ENCODE assay signal across 16 cellular contexts in the genomic region with DNA sequence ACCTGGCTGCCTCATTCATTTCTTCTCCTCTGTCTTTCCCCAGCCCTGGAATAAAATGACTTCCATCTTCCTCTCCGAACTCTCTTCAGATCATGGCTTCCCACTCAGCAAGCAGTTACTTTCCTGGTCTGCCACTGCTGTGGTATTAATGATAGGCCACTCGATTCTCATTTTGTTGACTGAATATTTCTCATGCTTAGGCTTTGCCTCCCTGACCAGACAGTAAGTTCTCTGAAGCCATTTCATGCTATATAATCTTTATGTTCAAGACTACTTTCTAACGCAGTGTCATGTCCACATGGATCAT. TPM values are rescaled to one million over a fixed set of nuclear protein-coding genes. Genes with fewer than 3 reads are reported as not detected.
DNase-seq lines count a peak whose midpoint lies in the region; ATAC-seq, FAIRE-seq and TF ChIP-seq lines count a peak whose summit lies in the region.
"Had no signal": no experiment of that assay in that cellular context is flagged by ENCODE, and none has a peak within 500 bp of the region (broad histone marks: within the 10 kb centered on the region; RNA-seq: fewer than 3 reads in every experiment).

No MANE protein-coding gene starts in this region.

- no peak for ATAC-seq in activated CD4-positive, alpha-beta T cell treated with anti-CD3 and anti-CD28 coated beads for 36 hours
- ATAC-seq in natural killer cell treated with Interleukin-12 subunit alpha and Interleukin-12 subunit beta and Interleukin-15 and Interleukin-18, amount 100 ng/mL, for 72 hours = no peak
- ATAC-seq in heart right ventricle = no peak
- ATAC-seq: left colon had no signal

- H3K9me3 Mint-ChIP-seq in activated CD4-positive, alpha-beta T cell treated with anti-CD3 and anti-CD28 coated beads for 36 hours (ENCODE audit: low read depth) = peaks cover 2% of the 10 kb centered on the region
- H3K9me3 Mint-ChIP-seq in activated T-helper 1 cell treated with anti-CD3 and anti-CD28 coated beads, Interleukin-12 subunit alpha, Interleukin-12 subunit beta, Interleukin-2, Interleukin-4 antibody, amounts not matched to agents 30 ng/mL and 10 ng/mL and 1 ng/mL, durations not matched to agents 14 hours and 24 hours and 36 hours = peaks cover 5% of the 10 kb centered on the region
- H3K9me3 Mint-ChIP-seq in natural killer cell treated with Interleukin-12 subunit alpha and Interleukin-12 subunit beta and Interleukin-15 and Interleukin-18, amount 100 ng/mL, for 72 hours = peaks cover 11% of the 10 kb centered on the region

- 84 to 93% methylated on average over 3 of the region's 3 CpGs for WGBS in heart right ventricle, 2 donors

- peaks cover 89% of the 10 kb centered on the region for H3K4me1 Mint-ChIP-seq in activated CD4-positive, alpha-beta T cell treated with anti-CD3 and anti-CD28 coated beads for 36 hours
- H3K4me1 Mint-ChIP-seq in activated T-helper 1 cell treated with anti-CD3 and anti-CD28 coated beads, Interleukin-12 subunit alpha, Interleukin-12 subunit beta, Interleukin-2, Interleukin-4 antibody, amounts not matched to agents 30 ng/mL and 10 ng/mL and 1 ng/mL, durations not matched to agents 14 hours and 24 hours and 36 hours (ENCODE audit: low read depth) = peaks cover 96% of the 10 kb centered on the region
- H3K4me1 Mint-ChIP-seq in natural killer cell treated with Interleukin-12 subunit alpha and Interleukin-12 subunit beta and Interleukin-15 and Interleukin-18, amount 100 ng/mL, for 72 hours (ENCODE audit: low read depth in 2 of 2) = peaks cover 73 to 90% of the 10 kb centered on the region in 2 donors

- POLR2A ChIA-PET in activated CD4-positive, alpha-beta T cell treated with anti-CD3 and anti-CD28 coated beads for 36 hours (lab: Charles Lee) = interaction anchor here (0.8 to 1.2 kb wide), 5 partner anchors 8 to 81 kb away, joined by 3 to 4 read pairs (median 3); no protein-coding TSS in a partner anchor

- H3K27me3 Mint-ChIP-seq in activated CD4-positive, alpha-beta T cell treated with anti-CD3 and anti-CD28 coated beads for 36 hours = no peaks in the 10 kb centered on the region
- H3K27me3 Mint-ChIP-seq in activated T-helper 1 cell treated with anti-CD3 and anti-CD28 coated beads, Interleukin-12 subunit alpha, Interleukin-12 subunit beta, Interleukin-2, Interleukin-4 antibody, amounts not matched to agents 30 ng/mL and 10 ng/mL and 1 ng/mL, durations not matched to agents 14 hours and 24 hours and 36 hours (ENCODE audit: insufficient read depth) = no peaks in the 10 kb centered on the region
- no peaks in the 10 kb centered on the region for H3K27me3 Mint-ChIP-seq in natural killer cell treated with Interleukin-12 subunit alpha and Interleukin-12 subunit beta and Interleukin-15 and Interleukin-18, amount 100 ng/mL, for 72 hours

- CTCF ChIA-PET in activated CD4-positive, alpha-beta T cell treated with anti-CD3 and anti-CD28 coated beads for 36 hours (lab: Charles Lee) = interaction anchor here (0.6 to 6.7 kb wide), 4 partner anchors 12 to 811 kb away, joined by 3 to 32 read pairs (median 4); no protein-coding TSS in a partner anchor

- H3K27ac ChIP-seq in HL-60 (replicated peaks) (peak overlapping the region; percentile 90), kidney (ENCODE audit: low read depth in 2 of 2, low read length in 2 of 2) (no peak overlapping the region), left ventricle myocardium inferior (replicated peaks) (no peak overlapping the region), heart right ventricle (peak overlapping the region in 1 of 10 donors; percentile 90)
- H3K27ac ChIP-seq: brain microvascular endothelial cell had no signal

- TF ChIP-seq CTCF in HL-60 (IDR thresholded peaks at IDR 0.05; ENCODE audit: insufficient read depth, low read length) (no peak), kidney (IDR thresholded peaks at IDR 0.05; ENCODE audit: borderline replicate concordance, extremely low read depth, insufficient read depth) (no peak), left ventricle myocardium inferior (IDR thresholded peaks at IDR 0.05; ENCODE audit: borderline replicate concordance) (no peak), heart right ventricle (IDR thresholded peaks at IDR 0.05) (no peak)

- peaks cover 39% of the 10 kb centered on the region for H3K36me3 Mint-ChIP-seq in activated CD4-positive, alpha-beta T cell treated with anti-CD3 and anti-CD28 coated beads for 36 hours (ENCODE audit: low read depth)
- peaks cover 41% of the 10 kb centered on the region for H3K36me3 Mint-ChIP-seq in activated T-helper 1 cell treated with anti-CD3 and anti-CD28 coated beads, Interleukin-12 subunit alpha, Interleukin-12 subunit beta, Interleukin-2, Interleukin-4 antibody, amounts not matched to agents 30 ng/mL and 10 ng/mL and 1 ng/mL, durations not matched to agents 14 hours and 24 hours and 36 hours (ENCODE audit: low read depth)
- peaks cover 6% of the 10 kb centered on the region for H3K36me3 Mint-ChIP-seq in natural killer cell treated with Interleukin-12 subunit alpha and Interleukin-12 subunit beta and Interleukin-15 and Interleukin-18, amount 100 ng/mL, for 72 hours

- H3K27me3 ChIP-seq in HL-60 (ENCODE audit: insufficient read depth, poor library complexity, severe bottlenecking) (no peaks in the 10 kb centered on the region), left ventricle myocardium inferior (ENCODE audit: low read depth) (peaks cover 93% of the 10 kb centered on the region), heart right ventricle (peaks cover 0 to 32% (median 16%) of the 10 kb centered on the region in 7 donors)
- H3K27me3 ChIP-seq: brain microvascular endothelial cell had no signal

- H3K9me3 ChIP-seq in kidney (ENCODE audit: control insufficient read depth in 1 of 2, low read length in 2 of 2) (no peaks in the 10 kb centered on the region), left ventricle myocardium inferior (replicated peaks) (no peaks in the 10 kb centered on the region), heart right ventricle (peaks cover 0 to 4% (median 0%) of the 10 kb centered on the region in 11 donors)
- H3K9me3 ChIP-seq: esophagus squamous epithelium had no signal

- no peak overlapping the region for H3K9ac ChIP-seq in kidney (ENCODE audit: low read length in 2 of 2)

- H3K27ac Mint-ChIP-seq in activated CD4-positive, alpha-beta T cell treated with anti-CD3 and anti-CD28 coated beads for 36 hours = peak overlapping the region; percentile 97
- H3K27ac Mint-ChIP-seq in activated T-helper 1 cell treated with anti-CD3 and anti-CD28 coated beads, Interleukin-12 subunit alpha, Interleukin-12 subunit beta, Interleukin-2, Interleukin-4 antibody, amounts not matched to agents 30 ng/mL and 10 ng/mL and 1 ng/mL, durations not matched to agents 14 hours and 24 hours and 36 hours = peak overlapping the region; percentile 99
- H3K27ac Mint-ChIP-seq in natural killer cell treated with Interleukin-12 subunit alpha and Interleukin-12 subunit beta and Interleukin-15 and Interleukin-18, amount 100 ng/mL, for 72 hours = peak overlapping the region; percentile 91 to 98

- no peak for DNase-seq in activated CD4-positive, alpha-beta T cell treated with anti-CD3 and anti-CD28 coated beads for 36 hours
- no peak for DNase-seq in activated CD4-positive, alpha-beta T cell treated with anti-CD3 and anti-CD28 coated beads for 4 hours
- DNase-seq in HL-60 (ENCODE audit: low read depth in 1 of 2, low spot score in 1 of 2) (no peak), kidney (no peak), left ventricle myocardium inferior (no peak), heart right ventricle (no peak)
- no peak for DNase-seq in activated T-helper 1 cell treated with anti-CD3 and anti-CD28 coated beads, Interleukin-12 subunit alpha, Interleukin-12 subunit beta, Interleukin-2, Interleukin-4 antibody, amounts not matched to agents 30 ng/mL and 10 ng/mL and 1 ng/mL, durations not matched to agents 14 hours and 24 hours and 36 hours (ENCODE audit: low spot score)
- no peak for DNase-seq in natural killer cell treated with Interleukin-12 subunit alpha and Interleukin-12 subunit beta and Interleukin-15 and Interleukin-18, amount 100 ng/mL, for 72 hours (ENCODE audit: low spot score)
- DNase-seq: activated CD4-positive, CD25-positive, alpha-beta regulatory T cell; brain microvascular endothelial cell; esophagus squamous epithelium; left colon; NCI-H187; NCI-H524; small intestine; SW 1271 had no signal

- H3K36me3 ChIP-seq in kidney (ENCODE audit: control insufficient read depth in 1 of 2, insufficient read depth in 2 of 2, low read length in 2 of 2) (no peaks in the 10 kb centered on the region), left ventricle myocardium inferior (no peaks in the 10 kb centered on the region), heart right ventricle (no peaks in the 10 kb centered on the region)
- H3K36me3 ChIP-seq: brain microvascular endothelial cell, esophagus squamous epithelium had no signal

- intact Hi-C loops in activated CD4-positive, alpha-beta T cell treated with anti-CD3 and anti-CD28 coated beads for 36 hours (cut with DNase I, micrococcal nuclease) = loop anchor here in 1 of 2 experiments (5.0 kb wide), 1 partner anchor 81 kb away; no protein-coding TSS in a partner anchor
- intact Hi-C loops in activated T-helper 1 cell treated with anti-CD3 and anti-CD28 coated beads, Interleukin-12 subunit alpha, Interleukin-12 subunit beta, Interleukin-2, Interleukin-4 antibody, amounts not matched to agents 30 ng/mL and 10 ng/mL and 1 ng/mL, durations not matched to agents 14 hours and 24 hours and 36 hours (cut with micrococcal nuclease) = loop anchor here (5.0 kb wide), 1 partner anchor 221 kb away; no protein-coding TSS in a partner anchor
- intact Hi-C loops in kidney (cut with DNase I) (no loop called here), left ventricle myocardium inferior (cut with micrococcal nuclease) (no loop called here), heart right ventricle (cut with DNase I) (no loop called here)

- H3K4me1 ChIP-seq in kidney (ENCODE audit: control insufficient read depth in 1 of 2, insufficient read depth in 1 of 2, low read depth in 1 of 2, low read length in 2 of 2) (peaks cover 0 to 2% of the 10 kb centered on the region in 2 donors), left ventricle myocardium inferior (peaks cover 9% of the 10 kb centered on the region), heart right ventricle (peaks cover 0 to 65% (median 0%) of the 10 kb centered on the region in 9 donors)

- H3K4me3 ChIP-seq in HL-60 (replicated peaks; ENCODE audit: insufficient read depth, low read length) = no peak overlapping the region
- H3K4me3 ChIP-seq in kidney (ENCODE audit: low read length in 2 of 2) = no peak overlapping the region
- no peak overlapping the region for H3K4me3 ChIP-seq in left ventricle myocardium inferior
- no peak overlapping the region for H3K4me3 ChIP-seq in heart right ventricle
- H3K4me3 ChIP-seq: esophagus squamous epithelium had no signal

- peak overlapping the region; percentile 35 for H3K4me3 Mint-ChIP-seq in activated CD4-positive, alpha-beta T cell treated with anti-CD3 and anti-CD28 coated beads for 36 hours
- H3K4me3 Mint-ChIP-seq in activated T-helper 1 cell treated with anti-CD3 and anti-CD28 coated beads, Interleukin-12 subunit alpha, Interleukin-12 subunit beta, Interleukin-2, Interleukin-4 antibody, amounts not matched to agents 30 ng/mL and 10 ng/mL and 1 ng/mL, durations not matched to agents 14 hours and 24 hours and 36 hours = peak overlapping the region; percentile 85
- peak overlapping the region; percentile 88 for H3K4me3 Mint-ChIP-seq in natural killer cell treated with Interleukin-12 subunit alpha and Interleukin-12 subunit beta and Interleukin-15 and Interleukin-18, amount 100 ng/mL, for 72 hours

- FAIRE-seq in kidney (lab: Jason Lieb, UNC) = no peak
- FAIRE-seq: small intestine had no signal

RNA-seq across cellular contexts. Expression of a gene that starts 20.7 kb away (rescaled TPM):
- total RNA-seq in activated CD4-positive, alpha-beta T cell treated with anti-CD3 and anti-CD28 coated beads for 36 hours = 10 to 100 TPM; 49.5 to 58.8 TPM
- 112 and 116 TPM in 2 replicates for total RNA-seq in activated T-helper 1 cell treated with anti-CD3 and anti-CD28 coated beads, Interleukin-12 subunit alpha, Interleukin-12 subunit beta, Interleukin-2, Interleukin-4 antibody, amounts not matched to agents 30 ng/mL and 10 ng/mL and 1 ng/mL, durations not matched to agents 14 hours and 24 hours and 36 hours
- total RNA-seq in natural killer cell treated with Interleukin-12 subunit alpha and Interleukin-12 subunit beta and Interleukin-15 and Interleukin-18, amount 100 ng/mL, for 72 hours = 100 to 1,000 TPM in 1 of 2 donors, 10 to 100 TPM in 1; 67.8 to 121 TPM
- total RNA-seq in kidney = 58.0 TPM
- polyA plus RNA-seq in kidney (ENCODE audit: insufficient read depth, low read depth, low replicate concordance) = 1.3 TPM
- total RNA-seq in left ventricle myocardium inferior = 1.5 TPM
- total RNA-seq in heart right ventricle = 10 to 100 TPM in 1 of 10 donors, 1 to 10 TPM in 9; 2.1 to 29.3 (median 4.4) TPM
- under 1 TPM; 0.88 to 0.93 TPM for polyA plus RNA-seq in heart right ventricle

Comparison
In these comparisons a context has a peak if more than half of its experiments do, and no peak if none do; other contexts are left out.
1. H3K4me3 Mint-ChIP-seq: peak in every context shown above with its lines; median percentile 88 in natural killer cell treated with Interleukin-12 subunit alpha and Interleukin-12 subunit beta and Interleukin-15 and Interleukin-18, amount 100 ng/mL, for 72 hours; 85 in activated T-helper 1 cell treated with anti-CD3 and anti-CD28 coated beads, Interleukin-12 subunit alpha, Interleukin-12 subunit beta, Interleukin-2, Interleukin-4 antibody, amounts not matched to agents 30 ng/mL and 10 ng/mL and 1 ng/mL, durations not matched to agents 14 hours and 24 hours and 36 hours; 35 in activated CD4-positive, alpha-beta T cell treated with anti-CD3 and anti-CD28 coated beads for 36 hours.